Comparison of ENCODE assay signal across 22 cellular contexts in the genomic region with DNA sequence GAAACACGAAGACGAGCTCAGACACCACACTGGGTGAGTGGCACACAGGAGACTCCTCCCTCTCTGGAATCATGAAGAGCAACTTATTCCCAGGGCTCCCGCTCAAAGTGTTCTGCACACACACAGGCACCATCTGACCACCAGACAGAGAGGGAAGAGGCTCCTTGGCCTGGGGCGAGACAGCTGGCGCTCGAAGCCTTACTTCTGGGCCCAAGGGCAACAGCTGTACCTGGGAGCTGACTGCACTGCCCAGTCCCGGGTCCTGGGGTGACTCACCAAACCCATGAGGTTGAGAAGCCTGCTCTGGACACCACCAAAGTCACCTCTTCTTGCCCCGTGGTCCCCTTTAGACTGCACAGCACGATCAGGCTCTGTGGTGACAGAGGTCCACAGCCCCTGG.
"Had no signal": no experiment of that assay in that cellular context is flagged by ENCODE, and none has a peak within 500 bp of the region (broad histone marks: within the 10 kb centered on the region; RNA-seq: fewer than 3 reads in every experiment).

No MANE protein-coding gene starts in this region.

- DNase-seq: activated CD4-positive, alpha-beta T cell treated with anti-CD3 and anti-CD28 coated beads for 48 hours; activated CD4-positive, alpha-beta T cell treated with anti-CD3 and anti-CD28 coated beads, Interleukin-2, amount 50 U/mL, for 4 hours; activated CD4-positive, CD25-positive, alpha-beta regulatory T cell treated with anti-CD3 and anti-CD28 coated beads, Interleukin-2, amount 50 U/mL, for 72 hours; activated CD8-positive, alpha-beta memory T cell treated with anti-CD3 and anti-CD28 coated beads, Interleukin-2, amount 50 U/mL, for 48 hours; activated CD8-positive, alpha-beta T cell treated with anti-CD3 and anti-CD28 coated beads, Interleukin-2, amount 10 ng/mL, durations not matched to agents 7 days and 5 days; activated effector memory CD4-positive, alpha-beta T cell treated with Interleukin-2 at 50 U/mL for 16 hours; activated naive CD4-positive, alpha-beta T cell; activated T-cell treated with anti-CD3 and anti-CD28 coated beads, Interleukin-2, amount 50 U/mL, for 24 hours; aorta; central memory CD4-positive, alpha-beta T cell; Karpas-422; NCI-H1048; NCI-H1417; NCI-H187; NCI-H2081; NCI-H524; PC-3; SHP77 treated with DMSO at 0.1 percent for 48 hours had no signal

- ATAC-seq: activated CD8-positive, alpha-beta T cell treated with anti-CD3 and anti-CD28 coated beads, Interleukin-2, amount 10 ng/mL, durations not matched to agents 7 days and 5 days; PC-3 had no signal

- H3K4me3 Mint-ChIP-seq: activated CD8-positive, alpha-beta T cell treated with anti-CD3 and anti-CD28 coated beads, Interleukin-2, amount 10 ng/mL, durations not matched to agents 7 days and 5 days; activated naive CD4-positive, alpha-beta T cell treated with anti-CD3 and anti-CD28 coated beads, Interleukin-2, amount 50 U/mL, for 24 hours; activated T-cell treated with anti-CD3 and anti-CD28 coated beads, Interleukin-2, amount 50 U/mL, for 24 hours; activated T-helper 1 cell treated with anti-CD3 and anti-CD28 coated beads, Interleukin-12 subunit alpha, Interleukin-12 subunit beta, Interleukin-2, Interleukin-4 antibody, amounts not matched to agents 30 ng/mL and 10 ng/mL and 1 ng/mL, durations not matched to agents 14 hours and 24 hours and 36 hours; T-helper 1 cell treated with Interleukin-12 subunit alpha and Interleukin-12 subunit beta and Interleukin-4 antibody, amounts not matched to agents 30 μg/mL and 1 μg/mL, for 36 hours had no signal

- H3K9me3 Mint-ChIP-seq: activated naive CD4-positive, alpha-beta T cell treated with anti-CD3 and anti-CD28 coated beads, Interleukin-2, amount 50 U/mL, for 24 hours; activated T-cell treated with anti-CD3 and anti-CD28 coated beads, Interleukin-2, amount 50 U/mL, for 24 hours; activated T-helper 1 cell treated with anti-CD3 and anti-CD28 coated beads, Interleukin-12 subunit alpha, Interleukin-12 subunit beta, Interleukin-2, Interleukin-4 antibody, amounts not matched to agents 30 ng/mL and 10 ng/mL and 1 ng/mL, durations not matched to agents 14 hours and 24 hours and 36 hours; T-helper 1 cell treated with Interleukin-12 subunit alpha and Interleukin-12 subunit beta and Interleukin-4 antibody, amounts not matched to agents 30 μg/mL and 1 μg/mL, for 36 hours had no signal

- H3K4me1 Mint-ChIP-seq: activated naive CD4-positive, alpha-beta T cell treated with anti-CD3 and anti-CD28 coated beads, Interleukin-2, amount 50 U/mL, for 24 hours had no signal

- FAIRE-seq: RCC 7860 had no signal

- H3K27ac Mint-ChIP-seq: activated CD8-positive, alpha-beta T cell treated with anti-CD3 and anti-CD28 coated beads, Interleukin-2, amount 10 ng/mL, durations not matched to agents 7 days and 5 days; activated naive CD4-positive, alpha-beta T cell treated with anti-CD3 and anti-CD28 coated beads, Interleukin-2, amount 50 U/mL, for 24 hours; activated T-cell treated with anti-CD3 and anti-CD28 coated beads, Interleukin-2, amount 50 U/mL, for 24 hours; activated T-helper 1 cell treated with anti-CD3 and anti-CD28 coated beads, Interleukin-12 subunit alpha, Interleukin-12 subunit beta, Interleukin-2, Interleukin-4 antibody, amounts not matched to agents 30 ng/mL and 10 ng/mL and 1 ng/mL, durations not matched to agents 14 hours and 24 hours and 36 hours; T-helper 1 cell treated with Interleukin-12 subunit alpha and Interleukin-12 subunit beta and Interleukin-4 antibody, amounts not matched to agents 30 μg/mL and 1 μg/mL, for 36 hours had no signal

- H3K27me3 Mint-ChIP-seq: activated naive CD4-positive, alpha-beta T cell treated with anti-CD3 and anti-CD28 coated beads, Interleukin-2, amount 50 U/mL, for 24 hours; activated T-cell treated with anti-CD3 and anti-CD28 coated beads, Interleukin-2, amount 50 U/mL, for 24 hours had no signal
